ENCODE assay signal across 15 cellular contexts in genomic region chr18:48542513-48543181, GRCh38. TPM values are rescaled to one million over a fixed set of nuclear protein-coding genes. Genes with fewer than 3 reads are reported as not detected.
A peak's percentile ranks its signal among the peaks of the same experiment; 100 is the strongest.
DNase-seq lines count a peak whose midpoint lies in the region; ATAC-seq and TF ChIP-seq lines count a peak whose summit lies in the region.
"Had no signal": no experiment of that assay in that cellular context is flagged by ENCODE, and none has a peak within 500 bp of the region (broad histone marks: within the 10 kb centered on the region; RNA-seq: fewer than 3 reads in every experiment).

No MANE protein-coding gene starts in this region.

- H3K9me3 ChIP-seq in tibial nerve = no peaks in the 10 kb centered on the region

- no peak for DNase-seq in activated CD4-positive, alpha-beta T cell treated with anti-CD3 and anti-CD28 coated beads, Interleukin-2, amount 10 ng/mL, durations not matched to agents 24 days and 14 days
- DNase-seq in activated CD4-positive, alpha-beta T cell treated with anti-CD3 and anti-CD28 coated beads for 1 hour = no peak
- DNase-seq in RWPE1 (ENCODE audit: low spot score) (no peak), DMS114 treated with DMSO at 0.1 percent for 48 hours (lab: John Stamatoyannopoulos, UW; ENCODE audit: unreplicated experiment) (no peak), tibial nerve (ENCODE audit: low spot score in 2 of 2) (no peak)
- DNase-seq: ACHN; foreskin melanocyte; left cardiac atrium; NCI-H1092; stimulated activated CD4-positive, alpha-beta T cell treated with anti-CD3 and anti-CD28 coated beads, Interleukin-12 subunit alpha, Interleukin-12 subunit beta, amount 100 ng/mL, for 4 hours had no signal

- ATAC-seq in esophagus mucosa (peak; percentile 71), HG03442 (IDR thresholded peaks at IDR 0.05; ENCODE audit: unreplicated experiment) (no peak)
- ATAC-seq: left cardiac atrium; natural killer cell treated with Interleukin-12 subunit alpha and Interleukin-12 subunit beta and Interleukin-15 and Interleukin-18, amount 100 ng/mL, for 72 hours had no signal

- H3K27ac ChIP-seq in RWPE1 = peak overlapping the region; percentile 47; the same call in 1 of the 2 replicates
- peak overlapping the region; percentile 31 for H3K27ac ChIP-seq in rectal smooth muscle tissue (ENCODE audit: low read depth, low read length)
- H3K27ac ChIP-seq in tibial nerve = no peak overlapping the region
- H3K27ac ChIP-seq: HL-60 had no signal

- H3K36me3 ChIP-seq in rectal smooth muscle tissue (ENCODE audit: control insufficient read depth, insufficient read depth, low read length) (no peaks in the 10 kb centered on the region), tibial nerve (no peaks in the 10 kb centered on the region)

- no peak overlapping the region for H3K27ac Mint-ChIP-seq in activated CD4-positive, alpha-beta T cell treated with anti-CD3 and anti-CD28 coated beads, Interleukin-2, amount 10 ng/mL, durations not matched to agents 24 days and 14 days
- H3K27ac Mint-ChIP-seq: natural killer cell treated with Interleukin-12 subunit alpha and Interleukin-12 subunit beta and Interleukin-15 and Interleukin-18, amount 100 ng/mL, for 72 hours had no signal

- intact Hi-C loops in activated CD4-positive, alpha-beta T cell treated with anti-CD3 and anti-CD28 coated beads, Interleukin-2, amount 10 ng/mL, durations not matched to agents 24 days and 14 days (cut with micrococcal nuclease) = loop anchor here (2.0 kb wide), 1 partner anchor 634 kb away; no protein-coding TSS in a partner anchor

- POLR2A ChIA-PET in RWPE1 (lab: Yijun Ruan, JAX; ENCODE audit: low non-redundant PET) = no interaction called here

- H3K4me1 Mint-ChIP-seq in activated CD4-positive, alpha-beta T cell treated with anti-CD3 and anti-CD28 coated beads, Interleukin-2, amount 10 ng/mL, durations not matched to agents 24 days and 14 days = peaks cover 16% of the 10 kb centered on the region

- CTCF ChIA-PET in RWPE1 (lab: Yijun Ruan, JAX) = no interaction called here

- no peak overlapping the region for H3K9ac ChIP-seq in rectal smooth muscle tissue (ENCODE audit: low read length)

- no peak for TF ChIP-seq EP300 in tibial nerve (IDR thresholded peaks at IDR 0.05)

- peak overlapping the region; percentile 30 for H3K4me3 Mint-ChIP-seq in activated CD4-positive, alpha-beta T cell treated with anti-CD3 and anti-CD28 coated beads, Interleukin-2, amount 10 ng/mL, durations not matched to agents 24 days and 14 days
- H3K4me3 Mint-ChIP-seq: natural killer cell treated with Interleukin-12 subunit alpha and Interleukin-12 subunit beta and Interleukin-15 and Interleukin-18, amount 100 ng/mL, for 72 hours had no signal

- WGBS in tibial nerve, 2 donors = 92 to 95% methylated on average over 7 of the region's 7 CpGs

- no peak for TF ChIP-seq POLR2A in tibial nerve (IDR thresholded peaks at IDR 0.05)

- peaks cover 43% of the 10 kb centered on the region for H3K4me1 ChIP-seq in rectal smooth muscle tissue (ENCODE audit: control insufficient read depth, insufficient read depth, low read length)
- H3K4me1 ChIP-seq in tibial nerve = peaks cover 0 to 47% (median 6%) of the 10 kb centered on the region in 4 donors

- no peaks in the 10 kb centered on the region for H3K36me3 Mint-ChIP-seq in activated CD4-positive, alpha-beta T cell treated with anti-CD3 and anti-CD28 coated beads, Interleukin-2, amount 10 ng/mL, durations not matched to agents 24 days and 14 days (ENCODE audit: low read depth)
- H3K36me3 Mint-ChIP-seq: natural killer cell treated with Interleukin-12 subunit alpha and Interleukin-12 subunit beta and Interleukin-15 and Interleukin-18, amount 100 ng/mL, for 72 hours had no signal

- H3K27me3 Mint-ChIP-seq in activated CD4-positive, alpha-beta T cell treated with anti-CD3 and anti-CD28 coated beads, Interleukin-2, amount 10 ng/mL, durations not matched to agents 24 days and 14 days = peaks cover 45% of the 10 kb centered on the region

- H3K4me3 ChIP-seq in rectal smooth muscle tissue (ENCODE audit: low read length) (no peak overlapping the region), tibial nerve (no peak overlapping the region)

- no peaks in the 10 kb centered on the region for H3K9me3 Mint-ChIP-seq in activated CD4-positive, alpha-beta T cell treated with anti-CD3 and anti-CD28 coated beads, Interleukin-2, amount 10 ng/mL, durations not matched to agents 24 days and 14 days
- H3K9me3 Mint-ChIP-seq: natural killer cell treated with Interleukin-12 subunit alpha and Interleukin-12 subunit beta and Interleukin-15 and Interleukin-18, amount 100 ng/mL, for 72 hours had no signal

- H3K27me3 ChIP-seq in rectal smooth muscle tissue (ENCODE audit: control insufficient read depth, insufficient read depth, low read length) (no peaks in the 10 kb centered on the region), tibial nerve (no peaks in the 10 kb centered on the region)

- no peak for TF ChIP-seq CTCF in RWPE1 (conservative IDR thresholded peaks at IDR 0.05; ENCODE audit: low read depth)
- no peak for TF ChIP-seq CTCF in tibial nerve (IDR thresholded peaks at IDR 0.05)

RNA-seq across cellular contexts. Expression of gene CTIF, which starts 3.8 kb away (rescaled TPM):
- total RNA-seq in activated CD4-positive, alpha-beta T cell treated with anti-CD3 and anti-CD28 coated beads, Interleukin-2, amount 10 ng/mL, durations not matched to agents 24 days and 14 days = 6.5 and 9.5 TPM in 2 replicates
- total RNA-seq in esophagus mucosa (14.0 TPM), tibial nerve (100 to 1,000 TPM in 1 of 4 donors, 10 to 100 TPM in 3; 72.2 to 137 (median 86.5) TPM)

Comparison
In these comparisons a context has a peak if more than half of its experiments do, and no peak if none do; other contexts are left out.
1. H3K27ac ChIP-seq: peak in RWPE1 (single experiment) and rectal smooth muscle tissue (single experiment); none in tibial nerve (0 of 4).